16 cellular contexts compared by ENCODE assay signal in the genomic region with DNA sequence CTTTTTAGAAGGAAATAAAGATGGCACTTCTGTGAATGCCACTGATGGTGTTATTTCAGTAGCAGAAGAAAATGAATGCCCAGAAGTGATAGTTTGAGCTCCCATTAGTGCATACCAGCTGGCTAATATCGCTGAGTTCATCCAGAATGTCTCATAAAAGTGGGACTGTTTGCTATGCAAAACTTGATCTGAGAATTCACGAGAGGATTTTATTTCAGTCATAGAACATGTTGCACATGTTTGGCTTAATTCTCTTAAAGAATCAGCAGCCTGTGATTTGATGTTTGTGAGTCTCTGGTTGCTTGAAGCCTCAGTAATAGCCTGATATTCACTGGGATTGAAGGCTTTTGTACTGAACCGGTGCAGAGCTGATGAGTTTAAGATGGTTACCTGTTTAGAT.
DNase-seq lines count a peak whose midpoint lies in the region; ATAC-seq and TF ChIP-seq lines count a peak whose summit lies in the region.
"Had no signal": no experiment of that assay in that cellular context is flagged by ENCODE, and none has a peak within 500 bp of the region (broad histone marks: within the 10 kb centered on the region; RNA-seq: fewer than 3 reads in every experiment).

No MANE protein-coding gene starts in this region.

- ATAC-seq in Right ventricle myocardium inferior (peak; percentile 87), HG02973 (IDR thresholded peaks at IDR 0.05; ENCODE audit: unreplicated experiment) (no peak)
- ATAC-seq: CD8-positive, alpha-beta T cell; HCT116; HepG2 had no signal

- H4K20me1 ChIP-seq in KMS-11 (ENCODE audit: insufficient read depth), result no peaks in the 10 kb centered on the region
- H4K20me1 ChIP-seq: BLaER1 treated with 17β-estradiol and CSF1 and Interleukin-3, amounts not matched to agents 10 nM and 100 nM had no signal

- H3K27me3 ChIP-seq in right atrium auricular region, result no peaks in the 10 kb centered on the region
- no peaks in the 10 kb centered on the region for H3K27me3 ChIP-seq in KMS-11 (ENCODE audit: insufficient read depth, low read depth)
- H3K27me3 ChIP-seq: BLaER1 treated with 17β-estradiol and CSF1 and Interleukin-3, amounts not matched to agents 10 nM and 100 nM had no signal

- DNase-seq in Right ventricle myocardium inferior (ENCODE audit: missing footprints), result no peak
- DNase-seq in right atrium auricular region (ENCODE audit: low spot score), result no peak
- DNase-seq in NCI-H526 (lab: John Stamatoyannopoulos, UW), result peak; percentile 45 to 58
- DNase-seq in fibroblast of villous mesenchyme (ENCODE audit: low read depth), result peak; percentile 2
- no peak for DNase-seq in DMS153 (lab: John Stamatoyannopoulos, UW)
- DNase-seq: CD8-positive, alpha-beta T cell; DMS79 treated with DMSO at 0.1 percent for 48 hours; GF-D8; GOT3; H7; HFFc6 had no signal

- no peak overlapping the region for H3K4me3 ChIP-seq in right atrium auricular region
- no peak overlapping the region for H3K4me3 ChIP-seq in KMS-11 (IDR thresholded peaks at IDR 0.05; ENCODE audit: insufficient read depth, low read depth, low read length)
- H3K4me3 ChIP-seq in fibroblast of villous mesenchyme (ENCODE audit: low read depth, low read length), result no peak overlapping the region
- H3K4me3 ChIP-seq: BLaER1 treated with 17β-estradiol and CSF1 and Interleukin-3, amounts not matched to agents 10 nM and 100 nM had no signal

- H2AFZ ChIP-seq in KMS-11 (ENCODE audit: low read depth), result peak overlapping the region; percentile 68; the same call in 1 of the 2 replicates

- H3K4me1 ChIP-seq in right atrium auricular region, result no peaks in the 10 kb centered on the region
- peaks cover 38% of the 10 kb centered on the region for H3K4me1 ChIP-seq in KMS-11 (ENCODE audit: low read depth, poor library complexity, severe bottlenecking)
- H3K4me1 ChIP-seq: BLaER1 treated with 17β-estradiol and CSF1 and Interleukin-3, amounts not matched to agents 10 nM and 100 nM had no signal

- no peaks in the 10 kb centered on the region for H3K79me2 ChIP-seq in KMS-11 (ENCODE audit: insufficient read depth, low read depth)

- H3K4me2 ChIP-seq in KMS-11, result peak overlapping the region; percentile 69
- H3K4me2 ChIP-seq: BLaER1 treated with 17β-estradiol and CSF1 and Interleukin-3, amounts not matched to agents 10 nM and 100 nM had no signal

- intact Hi-C loops in Right ventricle myocardium inferior (cut with DNase I), result no loop called here

- no peak overlapping the region for H3K27ac ChIP-seq in right atrium auricular region
- H3K27ac ChIP-seq in KMS-11, result peak overlapping the region; percentile 95
- H3K27ac ChIP-seq: BLaER1 treated with 17β-estradiol and CSF1 and Interleukin-3, amounts not matched to agents 10 nM and 100 nM had no signal

- no peak overlapping the region for H3K9ac ChIP-seq in KMS-11
- H3K9ac ChIP-seq: BLaER1 treated with 17β-estradiol and CSF1 and Interleukin-3, amounts not matched to agents 10 nM and 100 nM had no signal

- H3K36me3 ChIP-seq in right atrium auricular region, result no peaks in the 10 kb centered on the region
- H3K36me3 ChIP-seq in KMS-11 (ENCODE audit: insufficient read depth), result no peaks in the 10 kb centered on the region
- H3K36me3 ChIP-seq: BLaER1 treated with 17β-estradiol and CSF1 and Interleukin-3, amounts not matched to agents 10 nM and 100 nM had no signal

- H3K9me3 ChIP-seq in right atrium auricular region, result no peaks in the 10 kb centered on the region
- H3K9me3 ChIP-seq: BLaER1 treated with 17β-estradiol and CSF1 and Interleukin-3, amounts not matched to agents 10 nM and 100 nM had no signal

- no peak for TF ChIP-seq CTCF in right atrium auricular region (IDR thresholded peaks at IDR 0.05)
- no peak for TF ChIP-seq CTCF in KMS-11 (conservative IDR thresholded peaks at IDR 0.05; ENCODE audit: low read depth, low read length)
- no peak for TF ChIP-seq CTCF in fibroblast of villous mesenchyme (IDR thresholded peaks at IDR 0.05; ENCODE audit: insufficient read depth, low read depth, low read length)

Comparison
In these comparisons a context has a peak if more than half of its experiments do, and no peak if none do; other contexts are left out.
1. DNase-seq: peak in NCI-H526 (2 of 2) and fibroblast of villous mesenchyme (single experiment); none in Right ventricle myocardium inferior (single experiment), right atrium auricular region (single experiment) and DMS153 (single experiment).